ENCODE assay signal across 13 cellular contexts in the genomic region with DNA sequence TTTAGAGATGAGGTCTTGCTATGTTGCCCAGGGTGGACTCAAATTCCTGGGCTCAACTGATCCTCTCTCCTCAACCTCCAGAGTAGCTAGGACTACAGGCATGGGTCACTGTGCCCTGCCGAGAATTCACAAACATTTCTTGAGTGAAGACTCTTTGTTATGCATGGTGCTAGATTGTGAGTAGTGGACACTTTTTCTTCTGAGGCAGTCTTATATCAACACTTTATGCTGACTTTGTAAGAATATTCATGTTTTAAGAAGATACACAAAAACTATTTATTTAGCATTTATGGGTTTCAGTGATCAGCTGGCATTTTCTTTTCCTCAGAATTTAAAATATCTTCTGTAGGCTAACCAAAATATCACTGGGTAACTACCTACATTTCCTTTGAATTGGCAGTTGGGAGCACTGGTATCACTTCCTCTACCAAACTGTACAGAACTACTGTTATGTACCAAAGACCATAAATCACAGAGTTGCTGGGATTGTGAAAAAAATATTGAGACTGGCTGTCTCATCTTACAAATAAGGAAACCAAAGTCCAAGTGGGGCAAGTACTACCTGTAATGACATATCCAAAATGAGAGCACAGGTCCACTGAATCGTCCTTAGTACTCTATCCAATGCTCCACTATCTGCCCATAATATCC. TPM values are rescaled to one million over a fixed set of nuclear protein-coding genes. Genes with fewer than 3 reads are reported as not detected.
DNase-seq lines count a peak whose midpoint lies in the region; ATAC-seq, FAIRE-seq and TF ChIP-seq lines count a peak whose summit lies in the region.
"Had no signal": no experiment of that assay in that cellular context is flagged by ENCODE, and none has a peak within 500 bp of the region (broad histone marks: within the 10 kb centered on the region; RNA-seq: fewer than 3 reads in every experiment).

No MANE protein-coding gene starts in this region.

- no peak for TF ChIP-seq EP300 in A549 (IDR thresholded peaks at IDR 0.05)

- no peak overlapping the region for H3K4me3 ChIP-seq in A549
- peak overlapping the region; percentile 22; the same call in 1 of the 2 replicates for H3K4me3 ChIP-seq in OCI-LY3 (ENCODE audit: low read length)
- H3K4me3 ChIP-seq: right lobe of liver, SK-N-MC, stomach had no signal

- FAIRE-seq in A549 (lab: Jason Lieb, UNC) = no peak
- no peak for FAIRE-seq in urothelium cell line (lab: Jason Lieb, UNC)

- no peaks in the 10 kb centered on the region for H3K27me3 Mint-ChIP-seq in chondrocyte (ENCODE audit: low read depth)

- POLR2A ChIA-PET in A549 (lab: Yijun Ruan, JAX) = no interaction called here

- H3K36me3 ChIP-seq in OCI-LY3 (replicated peaks; ENCODE audit: low read depth, low read length) = peaks cover 7% of the 10 kb centered on the region
- H3K36me3 ChIP-seq: right lobe of liver, stomach had no signal

- H3K4me2 ChIP-seq in A549 = peak overlapping the region; percentile 85
- H3K4me2 ChIP-seq in OCI-LY3 (ENCODE audit: low read length) = peak overlapping the region; percentile 56

- H3K36me3 Mint-ChIP-seq in chondrocyte (ENCODE audit: low read depth) = peaks cover 2% of the 10 kb centered on the region

- no peaks in the 10 kb centered on the region for H3K9me3 ChIP-seq in A549
- H3K9me3 ChIP-seq in OCI-LY3 (ENCODE audit: insufficient read depth, low read length) = no peaks in the 10 kb centered on the region
- H3K9me3 ChIP-seq: right lobe of liver, stomach had no signal

- H3K4me1 ChIP-seq in A549 (peaks cover 79% of the 10 kb centered on the region), OCI-LY3 (ENCODE audit: low read length) (peaks cover 71% of the 10 kb centered on the region)
- H3K4me1 ChIP-seq: right lobe of liver had no signal

- H3K27me3 ChIP-seq in OCI-LY3 (ENCODE audit: low read depth, low read length) = no peaks in the 10 kb centered on the region
- H3K27me3 ChIP-seq: right lobe of liver, stomach had no signal

- TF ChIP-seq POLR2A in A549 (IDR thresholded peaks at IDR 0.05; ENCODE audit: low read length) = no peak

- TF ChIP-seq RAD21 in A549 (conservative IDR thresholded peaks at IDR 0.05 in 1 of 2, IDR thresholded peaks at IDR 0.05 in 1 of 2) = no peak

- TF ChIP-seq CTCF in A549 (IDR thresholded peaks at IDR 0.05) (no peak), OCI-LY3 (IDR thresholded peaks at IDR 0.05; ENCODE audit: low read depth, low read length) (no peak), chondrocyte (IDR thresholded peaks at IDR 0.05) (no peak)

- H4K20me1 ChIP-seq in OCI-LY3 (ENCODE audit: insufficient read depth, low read length) = peaks cover 22% of the 10 kb centered on the region

- no peak overlapping the region for H3K27ac Mint-ChIP-seq in chondrocyte (ENCODE audit: unreplicated experiment)

- peaks cover 94% of the 10 kb centered on the region for H3K79me2 ChIP-seq in OCI-LY3 (ENCODE audit: low read length)

- CTCF ChIA-PET in A549 (lab: Yijun Ruan, JAX) = interaction anchor here (0.8 to 1.4 kb wide), 6 partner anchors 19 to 653 kb away, joined by 3 to 4 read pairs (median 3); no protein-coding TSS in a partner anchor

- DNase-seq in A549 (ENCODE audit: low read depth in 1 of 2, low spot score in 1 of 2) (no peak), chondrocyte (ENCODE audit: low spot score) (no peak), ACHN (no peak), urothelium cell line (ENCODE audit: low spot score) (no peak)
- no peak for DNase-seq in stimulated activated CD4-positive, alpha-beta T cell treated with anti-CD3 and anti-CD28 coated beads, Interleukin-4, amount 100 ng/mL, for 1 hour
- DNase-seq: activated T-cell treated with anti-CD3 and anti-CD28 coated beads, Interleukin-2, amount 50 U/mL, for 4 hours; NCI-H1048; right lobe of liver; stomach had no signal

- H3K4me3 Mint-ChIP-seq in chondrocyte (ENCODE audit: unreplicated experiment) = no peak overlapping the region
- H3K4me3 Mint-ChIP-seq: activated T-cell treated with anti-CD3 and anti-CD28 coated beads, Interleukin-2, amount 50 U/mL, for 4 hours had no signal

- H3K27ac ChIP-seq in A549 (peak overlapping the region; percentile 89 to 92), OCI-LY3 (ENCODE audit: low read length) (peak overlapping the region; percentile 30; the same call in 1 of the 2 replicates)
- H3K27ac ChIP-seq: right lobe of liver, SK-N-MC, stomach had no signal

- H3K9ac ChIP-seq in OCI-LY3 (ENCODE audit: low read length) = peak overlapping the region; percentile 15; the same call in 1 of the 2 replicates

- H3K4me1 Mint-ChIP-seq in chondrocyte (ENCODE audit: low read depth) = peaks cover 42% of the 10 kb centered on the region

- no peaks in the 10 kb centered on the region for H3K9me3 Mint-ChIP-seq in chondrocyte (ENCODE audit: low read depth)

- 81% methylated on average over 2 of the region's 2 CpGs for WGBS in A549 (ENCODE audit: missing lambda C conversion rate)

- H2AFZ ChIP-seq in OCI-LY3 (ENCODE audit: low read depth, low read length) = no peak overlapping the region

- ATAC-seq in A549 (no peak), GM19043 (IDR thresholded peaks at IDR 0.05; ENCODE audit: low read depth, unreplicated experiment) (peak; percentile 53), HG03039 (IDR thresholded peaks at IDR 0.05; ENCODE audit: unreplicated experiment) (peak; percentile 61)
- ATAC-seq: activated T-cell treated with anti-CD3 and anti-CD28 coated beads, Interleukin-2, amount 50 U/mL, for 4 hours had no signal

- in situ Hi-C loops in ACHN (cut with HindIII; ENCODE audit: low pct_ligation_motif_present, low pct_unique_long_range_greater_than_20kb, low sequenced_read_pairs) = no loop called here

TF ChIP-seq in A549, 52 proteins besides CTCF, POLR2A, EP300 and RAD21:
- TF ChIP-seq CBX8 (IDR thresholded peaks at IDR 0.05) (no peak), MAFK (IDR thresholded peaks at IDR 0.05; ENCODE audit: partially characterized antibody) (peak; percentile 74)

RNA-seq across cellular contexts. Expression of a gene that starts 34.0 kb away (rescaled TPM):
- polyA plus RNA-seq in A549 (2011; rRNA removed) = 45.3 and 59.2 TPM in 2 replicates
- polyA plus RNA-seq in A549 (2012; cell fraction: cytosol; rRNA removed) = 41.5 and 42.4 TPM in 2 replicates
- 43.6 and 75.5 TPM in 2 replicates for polyA plus RNA-seq in A549 (2012; cell fraction: nucleus; rRNA removed)
- polyA plus RNA-seq in A549 (2017; fragmentation: RNase III; extraction: RNeasy Plus Mini Kit Qiagen cat#74134 plus additional on column Dnase treatment) = 35.6 to 43.0 TPM (median 42.2 TPM) in 3 replicates
- 89.1 and 90.9 TPM in 2 replicates for polyA minus RNA-seq in A549 (2011; rRNA and poly(A)+ RNA removed)
- 14.3 to 22.9 TPM (median 18.5 TPM) in 3 replicates for total RNA-seq in chondrocyte

Comparison
In these comparisons a context has a peak if more than half of its experiments do, and no peak if none do; other contexts are left out.
1. ATAC-seq: peak in GM19043 (single experiment) and HG03039 (single experiment); none in A549 (0 of 2).